8 cellular contexts compared by ENCODE assay signal in genomic region chr6:158322724-158323560, GRCh38. TPM values are rescaled to one million over a fixed set of nuclear protein-coding genes. Genes with fewer than 3 reads are reported as not detected.
DNase-seq lines count a peak whose midpoint lies in the region; ATAC-seq and TF ChIP-seq lines count a peak whose summit lies in the region.

No MANE protein-coding gene starts in this region.

- no peaks in the 10 kb centered on the region for H4K20me1 ChIP-seq in HCT116 (ENCODE audit: insufficient read depth)

- CTCF ChIA-PET in HCT116 (lab: Charles Lee): no interaction called here

- TF ChIP-seq RAD21 in HCT116 (IDR thresholded peaks at IDR 0.05; ENCODE audit: low read depth): no peak

- H3K27ac ChIP-seq in HCT116 (ENCODE audit: low read depth, low read length): no peak overlapping the region

- H3K27me3 ChIP-seq in HCT116 (ENCODE audit: insufficient read depth, low read length): no peaks in the 10 kb centered on the region

- no peaks in the 10 kb centered on the region for H3K9me3 ChIP-seq in HCT116 (ENCODE audit: control insufficient read depth in 1 of 2, insufficient read depth in 1 of 2, low read depth in 1 of 2, low read length in 2 of 2)

- H2AFZ ChIP-seq in HCT116 (ENCODE audit: low read depth, low read length, poor library complexity, severe bottlenecking): no peak overlapping the region

- peak; percentile 34; the same call in 1 of the 2 replicates for ATAC-seq in HCT116

- no peak for TF ChIP-seq CTCF in HCT116 (IDR thresholded peaks at IDR 0.05 in 2 of 3, conservative IDR thresholded peaks at IDR 0.05 in 1 of 3; ENCODE audit: borderline replicate concordance in 1 of 3, insufficient read depth in 1 of 3, low read depth in 2 of 3, low read length in 2 of 3)
- no peak for TF ChIP-seq CTCF in fibroblast of pulmonary artery (IDR thresholded peaks at IDR 0.05; ENCODE audit: low read length, missing control alignments)

- H3K4me2 ChIP-seq in HCT116 (ENCODE audit: low read length): peak overlapping the region; percentile 23

- no peak for TF ChIP-seq POLR2A in HCT116 (IDR thresholded peaks at IDR 0.05; ENCODE audit: borderline replicate concordance, extremely low read depth, insufficient read depth, insufficient read length)

- H3K4me3 ChIP-seq in HCT116 (replicated peaks in 1 of 2; ENCODE audit: low read depth in 1 of 2, low read length in 2 of 2) (no peak overlapping the region), fibroblast of pulmonary artery (replicated peaks; ENCODE audit: low read depth, low read length) (no peak overlapping the region)

- RAD21 ChIA-PET in HCT116 (lab: Charles Lee; ENCODE audit: low non-redundant PET in 1 of 2, low total read pairs in 2 of 2, uncharacterized antibody in 2 of 2, unreplicated experiment in 2 of 2): no interaction called here

- H3K4me1 ChIP-seq in HCT116 (ENCODE audit: control insufficient read depth in 1 of 2, insufficient read depth in 2 of 2, low read length in 2 of 2): peaks cover 18 to 25% of the 10 kb centered on the region in 2 experiments

- no peak overlapping the region for H3K9ac ChIP-seq in HCT116 (ENCODE audit: low read length)

- DNase-seq in NOMO-1 treated with DMSO at 0.1 percent for 48 hours (lab: John Stamatoyannopoulos, UW; ENCODE audit: unreplicated experiment): peak; percentile 50
- DNase-seq in NOMO-1 treated with dmso at 0.1 percent for 144 hours (lab: John Stamatoyannopoulos, UW; ENCODE audit: unreplicated experiment): no peak
- DNase-seq in HCT116 (ENCODE audit: low read depth, low spot score): no peak
- DNase-seq in NAMALWA (ENCODE audit: low spot score): peak; percentile 20
- peak; percentile 74 for DNase-seq in fibroblast of pulmonary artery (ENCODE audit: low read depth)
- DNase-seq in SHP77 treated with DMSO at 0.1 percent for 48 hours (lab: John Stamatoyannopoulos, UW): no peak
- no peak for DNase-seq in NCI-H446 treated with DMSO at 0.1 percent for 48 hours (lab: John Stamatoyannopoulos, UW)
- no peak for DNase-seq in LoVo (ENCODE audit: low spot score)

- no TSS peak for BruUV-seq in HCT116 (replicated peaks; lab: Mats Ljungman, UMichigan)

- H3K9me2 ChIP-seq in HCT116 (ENCODE audit: insufficient read depth): no peaks in the 10 kb centered on the region

- no peaks in the 10 kb centered on the region for H3K36me3 ChIP-seq in HCT116 (ENCODE audit: control insufficient read depth in 1 of 2, insufficient read depth in 2 of 2, low read length in 2 of 2)

- POLR2A ChIA-PET in HCT116 (lab: Charles Lee): no interaction called here

- intact Hi-C loops in HCT116 (cut with micrococcal nuclease): no loop called here

- H3K79me2 ChIP-seq in HCT116 (ENCODE audit: insufficient read depth, low read length): peaks cover 80% of the 10 kb centered on the region

TF ChIP-seq in HCT116, 20 proteins besides CTCF, POLR2A, EP300 and RAD21:
- TF ChIP-seq FOSL1 (IDR thresholded peaks at IDR 0.05; ENCODE audit: low read depth): peak; percentile 75
- TF ChIP-seq MAX (IDR thresholded peaks at IDR 0.05): peak; percentile 33; the same call in 1 of the 2 replicates
- peak; percentile 56; the same call in 1 of the 2 replicates for TF ChIP-seq CEBPB (IDR thresholded peaks at IDR 0.05; ENCODE audit: low read depth)
- no peak for TF ChIP-seq ATF3 (IDR thresholded peaks at IDR 0.05)
- peak; percentile 67 for TF ChIP-seq JUND (IDR thresholded peaks at IDR 0.05)
- TF ChIP-seq EZH2phosphoT487 (IDR thresholded peaks at IDR 0.05; ENCODE audit: borderline replicate concordance): no peak
- TF ChIP-seq ELF1 (IDR thresholded peaks at IDR 0.05; ENCODE audit: borderline replicate concordance, low read depth): no peak
- TF ChIP-seq ZBTB33 (IDR thresholded peaks at IDR 0.05; ENCODE audit: extremely low read depth, insufficient replicate concordance, low read length): no peak

RNA-seq across cellular contexts. Expression of gene TULP4, which starts 10.7 kb away (rescaled TPM):
- 70.8 TPM for total RNA-seq in HCT116 (2021; ENCODE audit: unreplicated experiment)
- polyA plus RNA-seq in HCT116 (2012): 6.9 and 9.5 TPM in 2 replicates

Comparison
In these comparisons a context has a peak if more than half of its experiments do, and no peak if none do; other contexts are left out.
1. DNase-seq: peak in NOMO-1 treated with DMSO at 0.1 percent for 48 hours (single experiment), NAMALWA (single experiment) and fibroblast of pulmonary artery (single experiment); none in NOMO-1 treated with dmso at 0.1 percent for 144 hours (single experiment), HCT116 (single experiment), SHP77 treated with DMSO at 0.1 percent for 48 hours (single experiment), NCI-H446 treated with DMSO at 0.1 percent for 48 hours (single experiment) and LoVo (single experiment).